ENCODE assay signal across 32 cellular contexts in genomic region chrX:151564035-151564434, GRCh38. TPM values are rescaled to one million over a fixed set of nuclear protein-coding genes. Genes with fewer than 3 reads are reported as not detected.
"Had no signal": no experiment of that assay in that cellular context is flagged by ENCODE, and none has a peak within 500 bp of the region (broad histone marks: within the 10 kb centered on the region; RNA-seq: fewer than 3 reads in every experiment).

No MANE protein-coding gene starts in this region.

- H3K4me1 ChIP-seq: Peyer's patch, SJSA1 had no signal

- H3K4me2 ChIP-seq: KMS-11, SK-N-SH had no signal

- H3K9me2 ChIP-seq: SK-N-SH had no signal

- H3K9me3 ChIP-seq: MG63, Peyer's patch, SJSA1, SK-N-SH had no signal

- H3K27ac ChIP-seq: KMS-11, Peyer's patch, SJSA1 had no signal

- H3K27me3 ChIP-seq: MG63, Peyer's patch, SJSA1 had no signal

- H3K36me3 ChIP-seq: MG63, Peyer's patch, SJSA1 had no signal

- H3K9ac ChIP-seq: KMS-11, SK-N-SH had no signal

- DNase-seq: Karpas-422, KBM-7, NCI-H1048, NCI-H1092 treated with DMSO at 0.1 percent for 48 hours, NCI-H1105 treated with DMSO at 0.1 percent for 48 hours, NCI-H1417, NCI-H1436, NCI-H146, NCI-H1694, NCI-H187, NCI-H2029 treated with DMSO at 0.1 percent for 48 hours, NCI-H2081 treated with DMSO at 0.1 percent for 48 hours, NCI-H2107, NCI-H2171 treated with DMSO at 0.1 percent for 48 hours, NCI-H2227 treated with DMSO at 0.1 percent for 48 hours, NCI-H345, NCI-H446, NCI-H510A treated with DMSO at 0.1 percent for 48 hours, NCI-H524 treated with DMSO at 0.1 percent for 48 hours, NCI-H526 treated with DMSO at 0.1 percent for 48 hours, NCI-H774, Peyer's patch, Right ventricle myocardium superior, RPMI8226, SHP77 treated with DMSO at 0.1 percent for 48 hours, SK-N-SH, SW 1271 had no signal

- H3K4me3 ChIP-seq: MG63, Peyer's patch, SJSA1 had no signal

RNA-seq across cellular contexts. Expression of gene PASD1, which starts 0.6 kb away (rescaled TPM):
- total RNA-seq: NCI-H460, OCI-LY7, Peyer's patch, Right ventricle myocardium superior, SJSA1 had no signal
